Comparison of ENCODE assay signal across 25 cellular contexts in genomic region chr11:121265586-121265985, GRCh38.
"Had no signal": no experiment of that assay in that cellular context is flagged by ENCODE, and none has a peak within 500 bp of the region (broad histone marks: within the 10 kb centered on the region; RNA-seq: fewer than 3 reads in every experiment).

No MANE protein-coding gene starts in this region.

- ATAC-seq: activated CD8-positive, alpha-beta T cell treated with anti-CD3 and anti-CD28 coated beads for 36 hours; activated naive CD8-positive, alpha-beta T cell treated with anti-CD3 and anti-CD28 coated beads, Interleukin-2, amount 50 U/mL, for 24 hours; effector memory CD8-positive, alpha-beta T cell; gastroesophageal sphincter; mucosa of descending colon; right cardiac atrium had no signal

- H3K4me3 Mint-ChIP-seq: activated CD8-positive, alpha-beta T cell treated with anti-CD3 and anti-CD28 coated beads for 36 hours; activated naive CD4-positive, alpha-beta T cell treated with anti-CD3 and anti-CD28 coated beads, Interleukin-2, amount 50 U/mL, for 24 hours; activated naive CD8-positive, alpha-beta T cell treated with anti-CD3 and anti-CD28 coated beads, Interleukin-2, amount 50 U/mL, for 24 hours; effector memory CD8-positive, alpha-beta T cell; natural killer cell treated with Interleukin-12 subunit alpha and Interleukin-12 subunit beta and Interleukin-15 and Interleukin-18, amount 100 ng/mL, for 72 hours had no signal

- H2AFZ ChIP-seq: hepatocyte had no signal

- H3K9me3 ChIP-seq: mucosa of descending colon had no signal

- H3K9me3 Mint-ChIP-seq: activated CD8-positive, alpha-beta T cell treated with anti-CD3 and anti-CD28 coated beads for 36 hours; natural killer cell treated with Interleukin-12 subunit alpha and Interleukin-12 subunit beta and Interleukin-15 and Interleukin-18, amount 100 ng/mL, for 72 hours had no signal

- H3K36me3 ChIP-seq: gastroesophageal sphincter, left ventricle myocardium inferior, spleen, tibial nerve had no signal

- DNase-seq: activated CD4-positive, alpha-beta T cell treated with anti-CD3 and anti-CD28 coated beads for 1 hour; activated CD4-positive, alpha-beta T cell treated with anti-CD3 and anti-CD28 coated beads, Interleukin-2, amount 50 U/mL, for 1 hour; activated CD8-positive, alpha-beta T cell treated with anti-CD3 and anti-CD28 coated beads for 36 hours; activated naive CD8-positive, alpha-beta T cell treated with anti-CD3 and anti-CD28 coated beads, Interleukin-2, amount 50 U/mL, for 24 hours; activated T-cell treated with anti-CD3 and anti-CD28 coated beads, Interleukin-2, amount 50 U/mL, for 48 hours; amygdala; caudate nucleus; cortex of kidney; effector memory CD8-positive, alpha-beta T cell; erythroblast; islet precursor cell; left ventricle myocardium inferior; mesendoderm; mucosa of descending colon; posterior cingulate gyrus; right cardiac atrium; spleen; stimulated activated naive CD4-positive, alpha-beta T cell treated with Interleukin-2 at 50 U/mL for 16 hours had no signal

- H3K79me2 ChIP-seq: hepatocyte had no signal

- H3K27me3 ChIP-seq: hepatocyte had no signal

- H3K4me3 ChIP-seq: gastroesophageal sphincter, hepatocyte, left ventricle myocardium inferior, lung, mucosa of descending colon, spleen, tibial nerve had no signal

- H3K4me1 Mint-ChIP-seq: activated naive CD8-positive, alpha-beta T cell treated with anti-CD3 and anti-CD28 coated beads, Interleukin-2, amount 50 U/mL, for 24 hours had no signal

- H3K27ac ChIP-seq: gastroesophageal sphincter, hepatocyte, left ventricle myocardium inferior, spleen, tibial nerve had no signal

- H3K27ac Mint-ChIP-seq: activated CD8-positive, alpha-beta T cell treated with anti-CD3 and anti-CD28 coated beads for 36 hours; activated naive CD4-positive, alpha-beta T cell treated with anti-CD3 and anti-CD28 coated beads, Interleukin-2, amount 50 U/mL, for 24 hours; activated naive CD8-positive, alpha-beta T cell treated with anti-CD3 and anti-CD28 coated beads, Interleukin-2, amount 50 U/mL, for 24 hours; activated T-helper 2 cell treated with anti-CD3 and anti-CD28 coated beads, Interferon-gamma antibody, Interleukin-2, Interleukin-4, amounts not matched to agents 10 μg/mL and 5 μg/mL and 100 μg/mL, durations not matched to agents 14 hours and 24 hours and 36 hours; effector memory CD8-positive, alpha-beta T cell; natural killer cell treated with Interleukin-12 subunit alpha and Interleukin-12 subunit beta and Interleukin-15 and Interleukin-18, amount 100 ng/mL, for 72 hours had no signal

- H3K4me2 ChIP-seq: hepatocyte had no signal

- H3K4me1 ChIP-seq: gastroesophageal sphincter, left ventricle myocardium inferior, spleen had no signal
